11 cellular contexts compared by ENCODE assay signal in genomic region chr13:99959538-99960230, GRCh38. TPM values are rescaled to one million over a fixed set of nuclear protein-coding genes. Genes with fewer than 3 reads are reported as not detected.
DNase-seq lines count a peak whose midpoint lies in the region; ATAC-seq and TF ChIP-seq lines count a peak whose summit lies in the region.
"Had no signal": no experiment of that assay in that cellular context is flagged by ENCODE, and none has a peak within 500 bp of the region (broad histone marks: within the 10 kb centered on the region; RNA-seq: fewer than 3 reads in every experiment).

No MANE protein-coding gene starts in this region.

- peak overlapping the region; percentile 67 for H3K9ac ChIP-seq in mesendoderm (ENCODE audit: low read length)

- H3K27ac Mint-ChIP-seq in HFFc6, result no peak overlapping the region
- no peak overlapping the region for H3K27ac Mint-ChIP-seq in central memory CD8-positive, alpha-beta T cell (ENCODE audit: low read depth)

- H3K4me1 ChIP-seq in mesendoderm (ENCODE audit: control insufficient read depth, low read depth, low read length), result peaks cover 7% of the 10 kb centered on the region

- no peak overlapping the region for H3K23ac ChIP-seq in mesendoderm (ENCODE audit: low read length)

- H3K36me3 ChIP-seq in mesendoderm (ENCODE audit: control insufficient read depth, insufficient read depth, low read length), result peaks cover 2% of the 10 kb centered on the region

- no peak overlapping the region for H4K5ac ChIP-seq in mesendoderm (ENCODE audit: low read length)

- H3K9me3 Mint-ChIP-seq in HFFc6, result no peaks in the 10 kb centered on the region
- no peaks in the 10 kb centered on the region for H3K9me3 Mint-ChIP-seq in central memory CD8-positive, alpha-beta T cell

- H3K4me1 Mint-ChIP-seq in HFFc6 (ENCODE audit: low read depth), result peaks cover 11% of the 10 kb centered on the region; the same call in 1 of the 2 replicates
- H3K4me1 Mint-ChIP-seq in central memory CD8-positive, alpha-beta T cell, result peaks cover 21% of the 10 kb centered on the region

- no peaks in the 10 kb centered on the region for H3K79me1 ChIP-seq in mesendoderm (ENCODE audit: low read length)

- H4K8ac ChIP-seq in mesendoderm (ENCODE audit: low read depth, low read length), result no peak overlapping the region

- H3K4ac ChIP-seq in mesendoderm (ENCODE audit: low read depth, low read length), result no peak overlapping the region

- H2BK120ac ChIP-seq in mesendoderm (ENCODE audit: low read depth, low read length), result no peak overlapping the region

- peak overlapping the region; percentile 94 for H3K4me2 ChIP-seq in mesendoderm (ENCODE audit: low read length)

- peak overlapping the region; percentile 83 for H3K56ac ChIP-seq in mesendoderm (ENCODE audit: low read length)

- H3K36me3 Mint-ChIP-seq in HFFc6 (ENCODE audit: low read depth), result no peaks in the 10 kb centered on the region
- peaks cover 8% of the 10 kb centered on the region for H3K36me3 Mint-ChIP-seq in central memory CD8-positive, alpha-beta T cell (ENCODE audit: insufficient read depth)

- peak overlapping the region; percentile 34; the same call in 1 of the 2 replicates for H3K4me3 Mint-ChIP-seq in HFFc6
- H3K4me3 Mint-ChIP-seq in central memory CD8-positive, alpha-beta T cell, result peak overlapping the region; percentile 47

- no CpG with 5 or more reads among the region's 49 CpGs for WGBS in mesendoderm (ENCODE audit: extremely low coverage, insufficient coverage, low lambda C conversion rate)

- TF ChIP-seq CTCF in AG09309 (IDR thresholded peaks at IDR 0.05; ENCODE audit: control insufficient read depth, insufficient read depth, low read depth, low read length, missing control alignments) (no peak), HFFc6 (IDR thresholded peaks at IDR 0.05) (0 out of 2 replicates have a peak, but pooled peaks have one; percentile 6)

- ATAC-seq in central memory CD8-positive, alpha-beta T cell (replicated peaks; ENCODE audit: extremely low read depth, poor library complexity, severe bottlenecking), result no peak
- no peak for ATAC-seq in HG02571 (IDR thresholded peaks at IDR 0.05; ENCODE audit: unreplicated experiment)

- H3K27me3 ChIP-seq in mesendoderm (ENCODE audit: insufficient read depth, low read length, poor library complexity), result no peaks in the 10 kb centered on the region

- no peaks in the 10 kb centered on the region for H3K79me2 ChIP-seq in mesendoderm (ENCODE audit: control insufficient read depth, insufficient read depth, low read length)

- no peak overlapping the region for H2BK5ac ChIP-seq in mesendoderm (ENCODE audit: low read length)

- H3K18ac ChIP-seq in mesendoderm (ENCODE audit: low read length), result no peak overlapping the region

- no peak overlapping the region for H3K27ac ChIP-seq in mesendoderm (ENCODE audit: low read depth, low read length)

- no peak overlapping the region for H2BK15ac ChIP-seq in mesendoderm (replicated peaks; ENCODE audit: low read depth)

- no peak for DNase-seq in AG09309 (ENCODE audit: low read depth)
- DNase-seq in HFFc6, result no peak
- DNase-seq in central memory CD8-positive, alpha-beta T cell (ENCODE audit: low spot score in 2 of 2), result no peak
- peak; percentile 26 for DNase-seq in mesendoderm
- no peak for DNase-seq in activated gamma-delta T cell treated with Interleukin-2 at 50 U/mL for 16 hours
- no peak for DNase-seq in foreskin melanocyte
- DNase-seq in NCI-H82 (lab: John Stamatoyannopoulos, UW), result no peak
- DNase-seq: NCI-H1105 treated with DMSO at 0.1 percent for 48 hours, T-helper 9 cell had no signal

- H3K27me3 Mint-ChIP-seq in HFFc6 (ENCODE audit: insufficient read depth), result peaks cover 47% of the 10 kb centered on the region
- peaks cover 94% of the 10 kb centered on the region for H3K27me3 Mint-ChIP-seq in central memory CD8-positive, alpha-beta T cell

- peak overlapping the region; percentile 50 for H3K4me3 ChIP-seq in AG09309 (ENCODE audit: control insufficient read depth, low read depth, low read length)
- peak overlapping the region; percentile 8 for H3K4me3 ChIP-seq in mesendoderm (ENCODE audit: low read length)

- H2AK5ac ChIP-seq in mesendoderm (ENCODE audit: low read length), result no peak overlapping the region

RNA-seq across cellular contexts. Expression of gene ZIC5, which starts 11.9 kb away (rescaled TPM):
- total RNA-seq in HFFc6 (2021; fragmentation: NEBNext Ultra II Directional; extraction: Animal tissue kit (Norgen Biotek cat#: 25700)), result not detected
- 10.9 TPM for polyA plus RNA-seq in mesendoderm (2013, experiment 1 of 2)
- polyA plus RNA-seq in mesendoderm (2013, experiment 2 of 2), result 11.0 TPM
- polyA plus RNA-seq: esophagus had no signal

RNA-seq across cellular contexts. Expression of gene ZIC2, which starts 21.9 kb away (rescaled TPM):
- 1 to 10 TPM in 3 of 6 experiments, under 1 TPM in 2, not detected in 1; 0.07 to 1.9 (median 1.2) TPM for total RNA-seq in HFFc6 (2021; fragmentation: NEBNext Ultra II Directional; extraction: Animal tissue kit (Norgen Biotek cat#: 25700))
- 230 TPM for polyA plus RNA-seq in mesendoderm (2013, experiment 1 of 2)
- 222 TPM for polyA plus RNA-seq in mesendoderm (2013, experiment 2 of 2)
